28 cellular contexts compared by ENCODE assay signal in genomic region chr20:7828437-7828836, GRCh38.
DNase-seq lines count a peak whose midpoint lies in the region; ATAC-seq, FAIRE-seq and TF ChIP-seq lines count a peak whose summit lies in the region.
"Had no signal": no experiment of that assay in that cellular context is flagged by ENCODE, and none has a peak within 500 bp of the region (broad histone marks: within the 10 kb centered on the region; RNA-seq: fewer than 3 reads in every experiment).

No MANE protein-coding gene starts in this region.

- DNase-seq in Right ventricle myocardium inferior (ENCODE audit: missing footprints) (no peak), left ventricle myocardium inferior (no peak), fibroblast of mammary gland (ENCODE audit: low read depth) (peak; percentile 24), keratinocyte (ENCODE audit: low read depth, low spot score) (no peak), stromal cell of bone marrow (ENCODE audit: low read depth) (peak; percentile 50), cerebellar cortex (ENCODE audit: low spot score) (no peak)
- DNase-seq: 8988T; AML-193; Calu3; CD8-positive, alpha-beta memory T cell; DMS153; NCI-H1092 treated with DMSO at 0.1 percent for 48 hours; NCI-H146; NCI-H2029; NCI-H2171; NCI-H345; NCI-H524; NCI-H774 had no signal

- H3K36me3 ChIP-seq in left ventricle myocardium inferior (no peaks in the 10 kb centered on the region), keratinocyte (ENCODE audit: control insufficient read depth in 2 of 2, extremely low read depth in 1 of 2, insufficient read depth in 2 of 2, low read length in 2 of 2) (no peaks in the 10 kb centered on the region)
- H3K36me3 ChIP-seq: HAP-1, SJSA1 had no signal

- no peak overlapping the region for H3K9ac ChIP-seq in keratinocyte (ENCODE audit: control insufficient read depth, extremely low read depth, insufficient read depth, low read length)

- TF ChIP-seq CTCF in left ventricle myocardium inferior (IDR thresholded peaks at IDR 0.05; ENCODE audit: borderline replicate concordance) (no peak), fibroblast of mammary gland (conservative IDR thresholded peaks at IDR 0.05; ENCODE audit: control insufficient read depth, insufficient read depth, low read depth, low read length) (no peak), keratinocyte (optimal IDR thresholded peaks at IDR 0.05 in 1 of 3, IDR thresholded peaks at IDR 0.05 in 1 of 3, conservative IDR thresholded peaks at IDR 0.05 in 1 of 3; ENCODE audit: extremely low read depth in 1 of 3, insufficient read depth in 2 of 3, low read length in 3 of 3) (no peak)

- H3K4me1 ChIP-seq in left ventricle myocardium inferior, result no peaks in the 10 kb centered on the region
- H3K4me1 ChIP-seq in keratinocyte (ENCODE audit: control insufficient read depth, extremely low read depth, insufficient read depth, low read length), result no peaks in the 10 kb centered on the region
- H3K4me1 ChIP-seq: HAP-1, SJSA1 had no signal

- H3K27me3 ChIP-seq in left ventricle myocardium inferior (ENCODE audit: low read depth) (no peaks in the 10 kb centered on the region), keratinocyte (ENCODE audit: control insufficient read depth, extremely low read depth, insufficient read depth, low read length) (no peaks in the 10 kb centered on the region)
- H3K27me3 ChIP-seq: SJSA1 had no signal

- ATAC-seq in Right ventricle myocardium inferior (peak; percentile 50), HG02763 (IDR thresholded peaks at IDR 0.05; ENCODE audit: unreplicated experiment) (no peak)
- ATAC-seq: GM23338, HepG2, K562, Panc1 had no signal

- H3K9me3 ChIP-seq in left ventricle myocardium inferior (replicated peaks) (peaks cover 15% of the 10 kb centered on the region), keratinocyte (ENCODE audit: control insufficient read depth, low read depth, low read length) (no peaks in the 10 kb centered on the region)
- H3K9me3 ChIP-seq: HAP-1, SJSA1 had no signal

- H3K4me3 ChIP-seq in left ventricle myocardium inferior, result no peak overlapping the region
- no peak overlapping the region for H3K4me3 ChIP-seq in fibroblast of mammary gland (ENCODE audit: control insufficient read depth, low read depth, low read length)
- H3K4me3 ChIP-seq in keratinocyte (ENCODE audit: control insufficient read depth in 2 of 3, extremely low read depth in 1 of 3, insufficient read depth in 2 of 3, low read depth in 1 of 3, low read length in 3 of 3), result no peak overlapping the region
- H3K4me3 ChIP-seq: GM23338, HAP-1, K562, SJSA1 had no signal

- intact Hi-C loops in Right ventricle myocardium inferior (cut with DNase I), result no loop called here
- intact Hi-C loops in left ventricle myocardium inferior (cut with micrococcal nuclease), result no loop called here

- H3K9me1 ChIP-seq in keratinocyte (ENCODE audit: control insufficient read depth, extremely low read depth, insufficient read depth, low read length), result no peaks in the 10 kb centered on the region

- H3K79me2 ChIP-seq in keratinocyte (ENCODE audit: control insufficient read depth, insufficient read depth, low read length), result no peaks in the 10 kb centered on the region

- dilution Hi-C loops in keratinocyte (cut with MboI; ENCODE audit: extremely low pct_ligation_motif_present, low sequenced_read_pairs), result no loop called here

- no peak overlapping the region for H3K4me2 ChIP-seq in keratinocyte (ENCODE audit: control insufficient read depth, extremely low read depth, insufficient read depth, low read depth, low read length)
- H3K4me2 ChIP-seq: GM23338 had no signal

- H2AFZ ChIP-seq in keratinocyte (ENCODE audit: control insufficient read depth, low read length), result peak overlapping the region; percentile 13
- H2AFZ ChIP-seq: GM23338 had no signal

- H3K27ac ChIP-seq in left ventricle myocardium inferior (replicated peaks) (no peak overlapping the region), keratinocyte (ENCODE audit: control insufficient read depth, insufficient read depth, low read length) (no peak overlapping the region)
- H3K27ac ChIP-seq: C4-2B, HL-60, SJSA1 had no signal

- no peaks in the 10 kb centered on the region for H4K20me1 ChIP-seq in keratinocyte (ENCODE audit: control insufficient read depth, extremely low read depth, insufficient read depth, low read length)

- no peak for FAIRE-seq in keratinocyte (lab: Jason Lieb, UNC)
- FAIRE-seq: GM12891, HepG2, K562 had no signal

Comparison
In these comparisons a context has a peak if more than half of its experiments do, and no peak if none do; other contexts are left out.
1. DNase-seq: peak in fibroblast of mammary gland (single experiment) and stromal cell of bone marrow (single experiment); none in Right ventricle myocardium inferior (single experiment), left ventricle myocardium inferior (single experiment), keratinocyte (single experiment) and cerebellar cortex (single experiment).